ENCODE assay signal across 2 cellular contexts in the genomic region with DNA sequence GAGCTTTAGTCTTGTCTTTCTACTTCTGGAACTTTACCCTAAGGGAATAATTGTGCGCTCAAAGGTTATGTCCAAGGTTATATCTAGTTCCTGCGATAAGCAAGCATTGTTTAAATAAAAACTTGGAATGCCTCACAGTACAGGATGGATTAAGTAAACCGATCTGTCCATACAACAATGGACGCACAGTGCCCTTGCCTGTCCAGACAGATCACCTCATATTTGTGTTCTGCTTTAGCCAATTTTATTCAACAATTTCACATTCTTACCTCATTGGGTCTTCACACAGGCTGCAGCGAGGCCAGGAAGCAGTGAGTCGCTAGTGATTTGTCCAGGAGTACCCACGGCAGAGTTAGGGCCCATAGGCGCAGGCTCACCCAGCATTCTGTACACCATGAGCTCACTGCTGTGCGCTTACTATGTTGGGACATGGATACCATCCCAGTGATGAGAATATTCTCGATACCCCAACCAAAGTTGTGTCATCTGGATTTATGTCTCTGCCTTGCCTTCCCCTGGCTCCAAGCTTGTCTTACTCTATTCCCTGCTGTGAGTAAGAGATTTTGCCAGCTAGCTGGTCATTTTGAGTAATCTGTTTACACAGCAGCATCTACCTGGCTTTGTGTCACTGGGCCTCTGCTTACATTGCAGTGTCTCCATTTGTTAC.
TF ChIP-seq lines count a peak whose summit lies in the region.

No MANE protein-coding gene starts in this region.

TF ChIP-seq in HepG2, 621 proteins besides CTCF, POLR2A, EP300 and RAD21 (continues in another document):
- TF ChIP-seq SOX5 (CRISPR knock-in tag; IDR thresholded peaks at IDR 0.05; ENCODE audit: borderline replicate concordance) (peak; percentile 93; the same call in 1 of the 2 replicates), ZNF235 (CRISPR knock-in tag; IDR thresholded peaks at IDR 0.05; ENCODE audit: borderline replicate concordance) (no peak), ZNF18 (CRISPR knock-in tag; IDR thresholded peaks at IDR 0.05; ENCODE audit: insufficient replicate concordance) (no peak), ZNF609 (CRISPR knock-in tag; IDR thresholded peaks at IDR 0.05; ENCODE audit: borderline replicate concordance) (peak; percentile 50; the same call in 1 of the 2 replicates), RCOR2 (CRISPR knock-in tag; IDR thresholded peaks at IDR 0.05) (peak; percentile 32; the same call in 1 of the 2 replicates), HBP1 (CRISPR knock-in tag; IDR thresholded peaks at IDR 0.05; ENCODE audit: low read depth) (no peak), RXRA (CRISPR knock-in tag; IDR thresholded peaks at IDR 0.05) (peak; percentile 44; the same call in 1 of the 2 replicates), CHD4 (IDR thresholded peaks at IDR 0.05; ENCODE audit: borderline replicate concordance, low read length) (peak; percentile 16; the same call in 1 of the 2 replicates), FOXJ3 (CRISPR knock-in tag; IDR thresholded peaks at IDR 0.05; ENCODE audit: borderline replicate concordance) (0 out of 2 replicates have a peak, but pooled peaks have one; percentile 36)

TF ChIP-seq in SK-N-SH, 30 proteins besides CTCF, POLR2A, EP300 and RAD21:
- TF ChIP-seq CHD2 (IDR thresholded peaks at IDR 0.05; ENCODE audit: low read length, partially characterized antibody): no peak
- no peak for TF ChIP-seq MXI1 (IDR thresholded peaks at IDR 0.05; ENCODE audit: low read depth, low read length)
- no peak for TF ChIP-seq FOSL2 (IDR thresholded peaks at IDR 0.05; ENCODE audit: borderline replicate concordance, low read depth)
- no peak for TF ChIP-seq ELF1 (IDR thresholded peaks at IDR 0.05)
- TF ChIP-seq FOXJ3 (CRISPR knock-in tag; IDR thresholded peaks at IDR 0.05): no peak
- TF ChIP-seq, protein P1, sequence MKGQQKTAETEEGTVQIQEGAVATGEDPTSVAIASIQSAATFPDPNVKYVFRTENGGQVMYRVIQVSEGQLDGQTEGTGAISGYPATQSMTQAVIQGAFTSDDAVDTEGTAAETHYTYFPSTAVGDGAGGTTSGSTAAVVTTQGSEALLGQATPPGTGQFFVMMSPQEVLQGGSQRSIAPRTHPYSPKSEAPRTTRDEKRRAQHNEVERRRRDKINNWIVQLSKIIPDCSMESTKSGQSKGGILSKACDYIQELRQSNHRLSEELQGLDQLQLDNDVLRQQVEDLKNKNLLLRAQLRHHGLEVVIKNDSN (IDR thresholded peaks at IDR 0.05; ENCODE audit: borderline replicate concordance, low read depth): no peak
- TF ChIP-seq SMC3 (IDR thresholded peaks at IDR 0.05; ENCODE audit: low read depth, low read length): no peak
- no peak for TF ChIP-seq NFIC (IDR thresholded peaks at IDR 0.05; ENCODE audit: borderline replicate concordance)
- TF ChIP-seq YY1 (IDR thresholded peaks at IDR 0.05; ENCODE audit: low read depth): no peak
- no peak for TF ChIP-seq NRF1 (IDR thresholded peaks at IDR 0.05; ENCODE audit: low read depth, low read length)
- TF ChIP-seq ZBTB33 (IDR thresholded peaks at IDR 0.05; ENCODE audit: borderline replicate concordance, low read depth): no peak
- no peak for TF ChIP-seq TAF1 (IDR thresholded peaks at IDR 0.05; ENCODE audit: borderline replicate concordance, low read depth, low read length)
- TF ChIP-seq TCF12 (IDR thresholded peaks at IDR 0.05): no peak
- TF ChIP-seq EZH2phosphoT487 (IDR thresholded peaks at IDR 0.05; ENCODE audit: borderline replicate concordance, low read depth): no peak
- no peak for TF ChIP-seq RXRA (IDR thresholded peaks at IDR 0.05; ENCODE audit: borderline replicate concordance, low read depth)
- no peak for TF ChIP-seq GATA2 (CRISPR knock-in tag; IDR thresholded peaks at IDR 0.05)
- TF ChIP-seq PBX3 (IDR thresholded peaks at IDR 0.05): no peak
- no peak for TF ChIP-seq TEAD4 (IDR thresholded peaks at IDR 0.05; ENCODE audit: borderline replicate concordance, insufficient read depth)
